Comparison of ENCODE assay signal across 26 cellular contexts in genomic region chr7:84865560-84865959, GRCh38.
"Had no signal": no experiment of that assay in that cellular context is flagged by ENCODE, and none has a peak within 500 bp of the region (broad histone marks: within the 10 kb centered on the region; RNA-seq: fewer than 3 reads in every experiment).

No MANE protein-coding gene starts in this region.

- H3K9me3 ChIP-seq: esophagus squamous epithelium, neutrophil, pancreas, stomach, thyroid gland, vagina had no signal

- H3K27me3 ChIP-seq: esophagus squamous epithelium, neutrophil, pancreas, stomach, thyroid gland, vagina had no signal

- H3K27ac Mint-ChIP-seq: memory B cell; naive thymus-derived CD4-positive, alpha-beta T cell; nephron; stimulated activated effector memory CD8-positive, alpha-beta T cell treated with anti-CD3 and anti-CD28 coated beads, Interleukin-12 subunit alpha, Interleukin-12 subunit beta, amount 100 ng/mL, for 72 hours had no signal

- H3K36me3 ChIP-seq: esophagus squamous epithelium, neutrophil, pancreas, stomach, thyroid gland, vagina had no signal

- H3K4me3 Mint-ChIP-seq: memory B cell; naive thymus-derived CD4-positive, alpha-beta T cell; nephron; stimulated activated effector memory CD8-positive, alpha-beta T cell treated with anti-CD3 and anti-CD28 coated beads, Interleukin-12 subunit alpha, Interleukin-12 subunit beta, amount 100 ng/mL, for 72 hours had no signal

- ATAC-seq: left ventricle myocardium superior; naive thymus-derived CD4-positive, alpha-beta T cell; pancreas; sciatic nerve; stimulated activated effector memory CD8-positive, alpha-beta T cell treated with anti-CD3 and anti-CD28 coated beads, Interleukin-12 subunit alpha, Interleukin-12 subunit beta, amount 100 ng/mL, for 72 hours had no signal

- H3K27me3 Mint-ChIP-seq: memory B cell; naive thymus-derived CD4-positive, alpha-beta T cell had no signal

- H3K4me1 Mint-ChIP-seq: memory B cell; naive thymus-derived CD4-positive, alpha-beta T cell; nephron; stimulated activated effector memory CD8-positive, alpha-beta T cell treated with anti-CD3 and anti-CD28 coated beads, Interleukin-12 subunit alpha, Interleukin-12 subunit beta, amount 100 ng/mL, for 72 hours had no signal

- H3K4me2 ChIP-seq: smooth muscle cell had no signal

- H3K9me3 Mint-ChIP-seq: memory B cell, nephron had no signal

- H3K4me1 ChIP-seq: esophagus squamous epithelium, pancreas, stomach, thyroid gland, vagina had no signal

- H3K27ac ChIP-seq: coronary artery, esophagus squamous epithelium, neutrophil, pancreas, stomach, thyroid gland, vagina had no signal

- H3K36me3 Mint-ChIP-seq: memory B cell; naive thymus-derived CD4-positive, alpha-beta T cell; stimulated activated effector memory CD8-positive, alpha-beta T cell treated with anti-CD3 and anti-CD28 coated beads, Interleukin-12 subunit alpha, Interleukin-12 subunit beta, amount 100 ng/mL, for 72 hours had no signal

- DNase-seq: dermis blood vessel endothelial cell; effector memory CD4-positive, alpha-beta T cell; erythroblast; esophagus squamous epithelium; hypothalamus; kidney glomerular epithelial cell; left ventricle myocardium superior; midbrain; naive thymus-derived CD4-positive, alpha-beta T cell; pancreas; stimulated activated CD4-positive, alpha-beta T cell treated with anti-CD3 and anti-CD28 coated beads, Interleukin-12 subunit alpha, Interleukin-12 subunit beta, amount 100 ng/mL, for 4 hours; stimulated activated CD4-positive, alpha-beta T cell treated with anti-CD3 and anti-CD28 coated beads, Interleukin-1b, Interleukin-23, amount 100 ng/mL, for 48 hours; stimulated activated CD4-positive, alpha-beta T cell treated with anti-CD3 and anti-CD28 coated beads, Interleukin-4, amount 100 ng/mL, for 24 hours; stimulated activated naive CD4-positive, alpha-beta T cell treated with Interleukin-2 at 50 U/mL for 16 hours; stomach; thyroid gland; trophoblast cell had no signal

- H3K4me3 ChIP-seq: coronary artery, esophagus squamous epithelium, lung, pancreas, smooth muscle cell, stomach, thyroid gland, vagina had no signal
